In genomic region chr3:29936766-29937165, GRCh38 we compare ENCODE assay signal across 18 cellular contexts.
"Had no signal": no experiment of that assay in that cellular context is flagged by ENCODE, and none has a peak within 500 bp of the region (broad histone marks: within the 10 kb centered on the region; RNA-seq: fewer than 3 reads in every experiment).

No MANE protein-coding gene starts in this region.

- H3K36me3 ChIP-seq: gastrocnemius medialis, left lung, neutrophil, transverse colon had no signal

- FAIRE-seq: kidney had no signal

- H3K9me3 ChIP-seq: gastrocnemius medialis, left lung, neutrophil, transverse colon had no signal

- H3K27me3 ChIP-seq: dorsolateral prefrontal cortex, gastrocnemius medialis, left lung, neutrophil, transverse colon had no signal

- DNase-seq: activated B cell treated with CpG ODN at 0.5 μM for 24 hours; activated CD4-positive, alpha-beta T cell treated with anti-CD3 and anti-CD28 coated beads for 48 hours; activated CD8-positive, alpha-beta T cell treated with anti-CD3 and anti-CD28 coated beads for 36 hours; activated effector memory CD4-positive, alpha-beta T cell treated with anti-CD3 and anti-CD28 coated beads, Interleukin-2, amount 50 U/mL, for 16 hours; activated T-cell treated with anti-CD3 and anti-CD28 coated beads, Interleukin-2, amount 50 U/mL, for 4 hours; dorsolateral prefrontal cortex; endodermal cell; gastrocnemius medialis; kidney; left lung; naive thymus-derived CD8-positive, alpha-beta T cell; retina; stimulated activated CD4-positive, alpha-beta T cell treated with anti-CD3 and anti-CD28 coated beads, Interleukin-15, amount 100 ng/mL, for 24 hours; stimulated activated CD4-positive, alpha-beta T cell treated with anti-CD3 and anti-CD28 coated beads, Interleukin-4, amount 100 ng/mL, for 1 hour; stimulated activated naive CD4-positive, alpha-beta T cell treated with Interleukin-2 at 50 U/mL for 16 hours; substantia nigra; transverse colon had no signal

- ATAC-seq: gastrocnemius medialis; left lung; naive thymus-derived CD8-positive, alpha-beta T cell had no signal

- H3K4me3 ChIP-seq: dorsolateral prefrontal cortex, gastrocnemius medialis, left lung, transverse colon had no signal

- H3K27ac ChIP-seq: dorsolateral prefrontal cortex, gastrocnemius medialis, left lung, neutrophil, transverse colon had no signal

- H3K4me1 ChIP-seq: left lung had no signal
